ENCODE assay signal across 17 cellular contexts in the genomic region with DNA sequence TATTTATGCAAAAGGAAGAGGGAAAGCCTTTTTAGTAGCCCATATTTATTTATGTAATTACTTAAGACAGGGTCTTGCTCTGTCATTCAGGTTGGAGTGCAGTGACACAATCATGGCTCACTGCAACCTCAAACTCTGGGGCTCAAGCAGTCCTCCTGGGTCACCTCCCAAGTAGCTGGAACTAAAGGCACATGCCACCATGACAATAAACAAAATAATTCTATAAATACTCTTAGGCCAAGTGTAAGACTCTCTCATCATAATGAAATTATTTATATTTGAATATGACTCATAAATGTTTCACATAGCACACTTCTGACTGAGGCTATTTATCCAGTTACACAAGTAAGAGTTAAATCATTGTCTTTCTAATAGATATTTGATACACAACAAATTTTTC.
A peak's percentile ranks its signal among the peaks of the same experiment; 100 is the strongest.
DNase-seq lines count a peak whose midpoint lies in the region; ATAC-seq and TF ChIP-seq lines count a peak whose summit lies in the region.
"Had no signal": no experiment of that assay in that cellular context is flagged by ENCODE, and none has a peak within 500 bp of the region (broad histone marks: within the 10 kb centered on the region; RNA-seq: fewer than 3 reads in every experiment).

No MANE protein-coding gene starts in this region.

- H3K4me3 Mint-ChIP-seq in MCF 10A (ENCODE audit: unreplicated experiment) = no peak overlapping the region
- H3K4me3 Mint-ChIP-seq in stimulated activated naive CD8-positive, alpha-beta T cell treated with anti-CD3 and anti-CD28 coated beads, Interleukin-15, amount 100 ng/mL, for 72 hours = no peak overlapping the region
- H3K4me3 Mint-ChIP-seq: T-cell had no signal

- H3K27ac Mint-ChIP-seq in MCF 10A (ENCODE audit: low read depth, unreplicated experiment) = no peak overlapping the region
- H3K27ac Mint-ChIP-seq in stimulated activated naive CD8-positive, alpha-beta T cell treated with anti-CD3 and anti-CD28 coated beads, Interleukin-15, amount 100 ng/mL, for 72 hours = no peak overlapping the region
- H3K27ac Mint-ChIP-seq: T-cell had no signal

- H3K4me3 ChIP-seq in breast epithelium = no peak overlapping the region
- H3K4me3 ChIP-seq in RWPE2 (ENCODE audit: severe bottlenecking) = no peak overlapping the region
- H3K4me3 ChIP-seq in fibroblast of lung (replicated peaks in 1 of 4; ENCODE audit: control extremely low read depth in 1 of 4, insufficient read depth in 1 of 4, low read depth in 3 of 4, low read length in 4 of 4) = no peak overlapping the region
- H3K4me3 ChIP-seq: BLaER1, SK-N-MC had no signal

- no peaks in the 10 kb centered on the region for H3K4me1 Mint-ChIP-seq in MCF 10A (ENCODE audit: insufficient read depth, unreplicated experiment)
- H3K4me1 Mint-ChIP-seq in stimulated activated naive CD8-positive, alpha-beta T cell treated with anti-CD3 and anti-CD28 coated beads, Interleukin-15, amount 100 ng/mL, for 72 hours = no peaks in the 10 kb centered on the region
- H3K4me1 Mint-ChIP-seq: T-cell had no signal

- no peak for TF ChIP-seq POLR2A in breast epithelium (IDR thresholded peaks at IDR 0.05)

- H3K9ac ChIP-seq in fibroblast of lung (ENCODE audit: insufficient read depth, low read length) = no peak overlapping the region
- H3K9ac ChIP-seq: BLaER1 had no signal

- H3K27ac ChIP-seq in breast epithelium = no peak overlapping the region
- H3K27ac ChIP-seq in RWPE2 (ENCODE audit: poor library complexity, severe bottlenecking) = no peak overlapping the region
- no peak overlapping the region for H3K27ac ChIP-seq in fibroblast of lung (ENCODE audit: insufficient read depth, low read length)
- H3K27ac ChIP-seq: BLaER1, SK-N-MC had no signal

- no peaks in the 10 kb centered on the region for H3K9me3 ChIP-seq in breast epithelium
- H3K9me3 ChIP-seq in RWPE2 (ENCODE audit: severe bottlenecking) = no peaks in the 10 kb centered on the region
- H3K9me3 ChIP-seq in fibroblast of lung (ENCODE audit: control insufficient read depth, insufficient read depth, low read depth, low read length) = no peaks in the 10 kb centered on the region
- H3K9me3 ChIP-seq: BLaER1 had no signal

- no peaks in the 10 kb centered on the region for H3K36me3 Mint-ChIP-seq in MCF 10A (ENCODE audit: insufficient read depth, unreplicated experiment)
- H3K36me3 Mint-ChIP-seq: T-cell had no signal

- H3K4me1 ChIP-seq in breast epithelium (no peaks in the 10 kb centered on the region), RWPE2 (ENCODE audit: insufficient read depth, poor library complexity, severe bottlenecking) (no peaks in the 10 kb centered on the region), fibroblast of lung (ENCODE audit: control insufficient read depth, extremely low read depth, insufficient read depth, low read length) (no peaks in the 10 kb centered on the region)
- H3K4me1 ChIP-seq: BLaER1 had no signal

- BruUV-seq in MCF 10A (replicated peaks; lab: Mats Ljungman, UMichigan) = no TSS peak

- peak; percentile 46; the same call in 2 of the 3 replicates for ATAC-seq in RWPE2 (ENCODE audit: low read depth)
- no peak for ATAC-seq in omental fat pad (ENCODE audit: low FRiP score)
- ATAC-seq in stimulated activated naive CD8-positive, alpha-beta T cell treated with anti-CD3 and anti-CD28 coated beads, Interleukin-15, amount 100 ng/mL, for 72 hours = no peak
- ATAC-seq: T-cell had no signal

- H3K9me3 Mint-ChIP-seq in MCF 10A (ENCODE audit: unreplicated experiment) = no peaks in the 10 kb centered on the region
- peaks cover 0 to 6% of the 10 kb centered on the region in 2 donors for H3K9me3 Mint-ChIP-seq in stimulated activated naive CD8-positive, alpha-beta T cell treated with anti-CD3 and anti-CD28 coated beads, Interleukin-15, amount 100 ng/mL, for 72 hours

- intact Hi-C loops in MCF 10A (cut with micrococcal nuclease) = no loop called here
- intact Hi-C loops in breast epithelium (cut with DNase I; ENCODE audit: low total_unique reads) = no loop called here

- POLR2A ChIA-PET in MCF 10A (lab: Yijun Ruan, JAX) = no interaction called here

- H3K79me2 ChIP-seq in fibroblast of lung (ENCODE audit: control insufficient read depth, insufficient read depth, low read length) = no peaks in the 10 kb centered on the region

- H2AFZ ChIP-seq in fibroblast of lung (ENCODE audit: low read length) = no peak overlapping the region

- CTCF ChIA-PET in MCF 10A (lab: Yijun Ruan, JAX) = no interaction called here

- H4K20me1 ChIP-seq in fibroblast of lung (ENCODE audit: control insufficient read depth, extremely low read depth, insufficient read depth, low read length) = no peaks in the 10 kb centered on the region
- H4K20me1 ChIP-seq: BLaER1 had no signal

- no peaks in the 10 kb centered on the region for H3K27me3 ChIP-seq in breast epithelium
- no peaks in the 10 kb centered on the region for H3K27me3 ChIP-seq in RWPE2 (ENCODE audit: insufficient read depth, poor library complexity, severe bottlenecking)
- no peaks in the 10 kb centered on the region for H3K27me3 ChIP-seq in fibroblast of lung (ENCODE audit: control insufficient read depth, insufficient read depth, low read length)
- H3K27me3 ChIP-seq: BLaER1 had no signal

- peak; percentile 3 for DNase-seq in MCF 10A (ENCODE audit: unreplicated experiment)
- DNase-seq in breast epithelium (ENCODE audit: low spot score in 2 of 2) = no peak
- no peak for DNase-seq in RWPE2 (ENCODE audit: low spot score)
- DNase-seq in fibroblast of lung (ENCODE audit: low read depth in 2 of 2) = peak; percentile 23 to 53
- DNase-seq in omental fat pad (ENCODE audit: low spot score) = no peak
- no peak for DNase-seq in stimulated activated naive CD8-positive, alpha-beta T cell treated with anti-CD3 and anti-CD28 coated beads, Interleukin-15, amount 100 ng/mL, for 72 hours
- DNase-seq in NCI-H226 = no peak
- no peak for DNase-seq in activated CD8-positive, alpha-beta memory T cell treated with anti-CD3 and anti-CD28 coated beads, Interleukin-2, amount 50 U/mL, for 4 hours
- DNase-seq: 8988T, DMS79 treated with DMSO at 0.1 percent for 48 hours, GDM1, NCI-H1092, NCI-H1694 treated with DMSO at 0.1 percent for 48 hours, NCI-H774, T-cell had no signal

- TF ChIP-seq CTCF in MCF 10A (IDR thresholded peaks at IDR 0.05; ENCODE audit: unreplicated experiment) (no peak), breast epithelium (IDR thresholded peaks at IDR 0.05) (no peak), RWPE2 (IDR thresholded peaks at IDR 0.05; ENCODE audit: poor library complexity, severe bottlenecking) (no peak), fibroblast of lung (conservative IDR thresholded peaks at IDR 0.05 in 1 of 2, IDR thresholded peaks at IDR 0.05 in 1 of 2; ENCODE audit: low read depth in 1 of 2, low read length in 2 of 2) (no peak), omental fat pad (IDR thresholded peaks at IDR 0.05) (no peak)

- no peaks in the 10 kb centered on the region for H3K27me3 Mint-ChIP-seq in MCF 10A (ENCODE audit: insufficient read depth, unreplicated experiment)
- H3K27me3 Mint-ChIP-seq in stimulated activated naive CD8-positive, alpha-beta T cell treated with anti-CD3 and anti-CD28 coated beads, Interleukin-15, amount 100 ng/mL, for 72 hours = no peaks in the 10 kb centered on the region
- H3K27me3 Mint-ChIP-seq: T-cell had no signal

- H3K36me3 ChIP-seq in breast epithelium (no peaks in the 10 kb centered on the region), RWPE2 (ENCODE audit: low read depth) (no peaks in the 10 kb centered on the region), fibroblast of lung (ENCODE audit: control insufficient read depth, insufficient read depth, low read length) (no peaks in the 10 kb centered on the region)
- H3K36me3 ChIP-seq: BLaER1 had no signal

- no peak overlapping the region for H3K4me2 ChIP-seq in fibroblast of lung (ENCODE audit: extremely low read depth, insufficient read depth, low read length)
- H3K4me2 ChIP-seq: BLaER1 had no signal

Comparison
In these comparisons a context has a peak if more than half of its experiments do, and no peak if none do; other contexts are left out.
1. DNase-seq: peak in MCF 10A (single experiment) and fibroblast of lung (2 of 2); none in breast epithelium (0 of 2), RWPE2 (single experiment), omental fat pad (single experiment), stimulated activated naive CD8-positive, alpha-beta T cell treated with anti-CD3 and anti-CD28 coated beads, Interleukin-15, amount 100 ng/mL, for 72 hours (0 of 2), NCI-H226 (single experiment) and activated CD8-positive, alpha-beta memory T cell treated with anti-CD3 and anti-CD28 coated beads, Interleukin-2, amount 50 U/mL, for 4 hours (single experiment).